ENCODE assay signal across 22 cellular contexts in genomic region chr12:5840900-5841299, GRCh38.
"Had no signal": no experiment of that assay in that cellular context is flagged by ENCODE, and none has a peak within 500 bp of the region (broad histone marks: within the 10 kb centered on the region; RNA-seq: fewer than 3 reads in every experiment).

No MANE protein-coding gene starts in this region.

- ATAC-seq: activated T-cell treated with anti-CD3 and anti-CD28 coated beads, Interleukin-2, amount 50 U/mL, for 4 hours; effector memory CD8-positive, alpha-beta T cell; natural killer cell had no signal

- H3K36me3 ChIP-seq: colonic mucosa, prostate gland, spleen, thoracic aorta, vagina had no signal

- H3K9me3 Mint-ChIP-seq: activated naive CD8-positive, alpha-beta T cell treated with anti-CD3 and anti-CD28 coated beads for 36 hours; activated T-cell treated with anti-CD3 and anti-CD28 coated beads, Interleukin-2, amount 50 U/mL, for 4 hours; effector memory CD8-positive, alpha-beta T cell; mesothelial cell of epicardium; natural killer cell; T-helper 2 cell treated with Interferon-gamma antibody and Interleukin-4, amounts not matched to agents 5 μg/mL and 100 μg/mL, for 36 hours had no signal

- DNase-seq: activated CD4-positive, alpha-beta T cell treated with anti-CD3 and anti-CD28 coated beads, Interleukin-2, amount 50 U/mL, for 4 hours; activated CD8-positive, alpha-beta memory T cell treated with anti-CD3 and anti-CD28 coated beads, Interleukin-2, amount 50 U/mL, for 48 hours; activated naive CD4-positive, alpha-beta T cell treated with Interleukin-2 at 50 U/mL for 16 hours; activated naive CD8-positive, alpha-beta T cell treated with anti-CD3 and anti-CD28 coated beads for 36 hours; activated T-cell treated with anti-CD3 and anti-CD28 coated beads, Interleukin-2, amount 50 U/mL, for 4 hours; colonic mucosa; dorsolateral prefrontal cortex; effector memory CD8-positive, alpha-beta T cell; head of caudate nucleus; kidney; left ventricle myocardium inferior; natural killer cell; spleen; stimulated activated CD4-positive, alpha-beta T cell treated with anti-CD3 and anti-CD28 coated beads, Interleukin-4, amount 100 ng/mL, for 1 hour; stimulated activated naive CD4-positive, alpha-beta T cell treated with Interleukin-2 at 50 U/mL for 16 hours had no signal

- H3K27ac ChIP-seq: colonic mucosa, dorsolateral prefrontal cortex, esophagus muscularis mucosa, left ventricle myocardium inferior, prostate gland, spleen, thoracic aorta, vagina had no signal

- H3K27ac Mint-ChIP-seq: activated naive CD8-positive, alpha-beta T cell treated with anti-CD3 and anti-CD28 coated beads for 36 hours; effector memory CD8-positive, alpha-beta T cell; mesothelial cell of epicardium; natural killer cell; T-helper 2 cell treated with Interferon-gamma antibody and Interleukin-4, amounts not matched to agents 5 μg/mL and 100 μg/mL, for 36 hours; type B pancreatic cell had no signal

- H3K36me3 Mint-ChIP-seq: activated naive CD8-positive, alpha-beta T cell treated with anti-CD3 and anti-CD28 coated beads for 36 hours; mesothelial cell of epicardium; natural killer cell had no signal

- H3K4me1 Mint-ChIP-seq: activated naive CD8-positive, alpha-beta T cell treated with anti-CD3 and anti-CD28 coated beads for 36 hours; natural killer cell had no signal

- H3K27me3 ChIP-seq: colonic mucosa, vagina had no signal

- H3K9me3 ChIP-seq: colonic mucosa, esophagus muscularis mucosa, left ventricle myocardium inferior, prostate gland, spleen, thoracic aorta, vagina had no signal

- H3K4me3 ChIP-seq: colonic mucosa, dorsolateral prefrontal cortex, esophagus muscularis mucosa, left ventricle myocardium inferior, prostate gland, spleen, thoracic aorta, vagina had no signal

- H3K4me3 Mint-ChIP-seq: activated naive CD8-positive, alpha-beta T cell treated with anti-CD3 and anti-CD28 coated beads for 36 hours; activated T-cell treated with anti-CD3 and anti-CD28 coated beads, Interleukin-2, amount 50 U/mL, for 4 hours; effector memory CD8-positive, alpha-beta T cell; mesothelial cell of epicardium; natural killer cell; T-helper 2 cell treated with Interferon-gamma antibody and Interleukin-4, amounts not matched to agents 5 μg/mL and 100 μg/mL, for 36 hours; type B pancreatic cell had no signal

- H3K4me1 ChIP-seq: colonic mucosa, esophagus muscularis mucosa, left ventricle myocardium inferior, prostate gland, spleen, vagina had no signal
